ENCODE assay signal across 18 cellular contexts in genomic region chr18:48786621-48787522, GRCh38.
DNase-seq lines count a peak whose midpoint lies in the region; ATAC-seq, FAIRE-seq and TF ChIP-seq lines count a peak whose summit lies in the region.
"Had no signal": no experiment of that assay in that cellular context is flagged by ENCODE, and none has a peak within 500 bp of the region (broad histone marks: within the 10 kb centered on the region; RNA-seq: fewer than 3 reads in every experiment).

No MANE protein-coding gene starts in this region.

- no peak for FAIRE-seq in H1 (lab: Jason Lieb, UNC)
- FAIRE-seq: frontal cortex had no signal

- no peak overlapping the region for H3K18ac ChIP-seq in H1 (ENCODE audit: extremely low read depth, low read length)

- H3K4me3 Mint-ChIP-seq in GM23338: no peak overlapping the region
- H3K4me3 Mint-ChIP-seq: activated naive CD4-positive, alpha-beta T cell treated with anti-CD3 and anti-CD28 coated beads, Interleukin-2, amount 50 U/mL, for 24 hours had no signal

- H2BK120ac ChIP-seq in H1 (replicated peaks; ENCODE audit: low read depth, low read length): no peak overlapping the region

- CTCF ChIA-PET in H1 (lab: Charles Lee; ENCODE audit: partially characterized antibody): interaction anchor here (0.6 to 4.3 kb wide), 10 partner anchors 9 to 122 kb away, joined by 3 to 17 read pairs (median 4); no protein-coding TSS in a partner anchor

- H2BK20ac ChIP-seq in H1 (ENCODE audit: low read length): no peak overlapping the region

- H4K91ac ChIP-seq in H1 (replicated peaks; ENCODE audit: insufficient read length, low read length): no peak overlapping the region

- H3K27me3 ChIP-seq in heart right ventricle (no peaks in the 10 kb centered on the region), H1 (replicated peaks in 1 of 4; ENCODE audit: control insufficient read depth in 3 of 4, extremely low read depth in 1 of 4, insufficient read depth in 3 of 4, low read length in 3 of 4) (no peaks in the 10 kb centered on the region), suprapubic skin (no peaks in the 10 kb centered on the region), GM23338 (ENCODE audit: insufficient read depth) (no peaks in the 10 kb centered on the region)
- H3K27me3 ChIP-seq: transverse colon had no signal

- H2AFZ ChIP-seq in H1 (ENCODE audit: low read length) (no peak overlapping the region), GM23338 (no peak overlapping the region)

- H3F3A ChIP-seq in GM23338 (replicated peaks; ENCODE audit: low read depth): no peaks in the 10 kb centered on the region

- no peaks in the 10 kb centered on the region for H3K27me3 Mint-ChIP-seq in GM23338 (ENCODE audit: insufficient read depth, low read depth, poor library complexity)
- H3K27me3 Mint-ChIP-seq: activated naive CD4-positive, alpha-beta T cell treated with anti-CD3 and anti-CD28 coated beads, Interleukin-2, amount 50 U/mL, for 24 hours had no signal

- H3K9me3 ChIP-seq in heart right ventricle (no peaks in the 10 kb centered on the region), H1 (ENCODE audit: insufficient read depth in 2 of 2, low read depth in 1 of 2, low read length in 1 of 2) (no peaks in the 10 kb centered on the region), suprapubic skin (no peaks in the 10 kb centered on the region)
- H3K9me3 ChIP-seq: prostate gland, transverse colon had no signal

- 0 out of 2 replicates have a peak overlapping the region, but pooled peaks have one; percentile 9 for H4K8ac ChIP-seq in H1 (ENCODE audit: extremely low read depth, insufficient read depth, low read length)

- ATAC-seq in Right ventricle myocardium superior (ENCODE audit: poor library complexity) (no peak), heart right ventricle (no peak), GM23338 (no peak)

- peaks cover 3% of the 10 kb centered on the region; the same call in 1 of the 3 replicates for H3K36me3 Mint-ChIP-seq in GM23338 (ENCODE audit: low read depth)
- H3K36me3 Mint-ChIP-seq: activated naive CD4-positive, alpha-beta T cell treated with anti-CD3 and anti-CD28 coated beads, Interleukin-2, amount 50 U/mL, for 24 hours had no signal

- H2BK15ac ChIP-seq in H1 (ENCODE audit: low read length): no peak overlapping the region

- no peak overlapping the region for H3K56ac ChIP-seq in H1 (replicated peaks; ENCODE audit: insufficient read length, low read depth, low read length)

- H3K4me2 ChIP-seq in H1 (ENCODE audit: insufficient read depth in 1 of 2, low read depth in 2 of 2, low read length in 2 of 2): no peak overlapping the region
- H3K4me2 ChIP-seq in GM23338: no peak overlapping the region

- H3K14ac ChIP-seq in H1 (ENCODE audit: insufficient read length): no peak overlapping the region

- no peak overlapping the region for H2AK5ac ChIP-seq in H1 (ENCODE audit: low read depth, low read length)

- TF ChIP-seq EP300 in H1 (IDR thresholded peaks at IDR 0.05; ENCODE audit: borderline replicate concordance in 1 of 2, low read depth in 2 of 2, low read length in 2 of 2) (no peak), suprapubic skin (IDR thresholded peaks at IDR 0.05) (no peak)

- no peaks in the 10 kb centered on the region for H3K9me2 ChIP-seq in GM23338 (ENCODE audit: insufficient read depth)

- no peak for TF ChIP-seq RAD21 in H1 (IDR thresholded peaks at IDR 0.05 in 1 of 2, conservative IDR thresholded peaks at IDR 0.05 in 1 of 2; ENCODE audit: low read depth in 2 of 2, low read length in 2 of 2)

- no peaks in the 10 kb centered on the region for H3K9me3 Mint-ChIP-seq in GM23338
- H3K9me3 Mint-ChIP-seq: activated naive CD4-positive, alpha-beta T cell treated with anti-CD3 and anti-CD28 coated beads, Interleukin-2, amount 50 U/mL, for 24 hours had no signal

- H3K79me2 ChIP-seq in H1 (ENCODE audit: control insufficient read depth in 1 of 2, insufficient read depth in 2 of 2, low read length in 2 of 2): no peaks in the 10 kb centered on the region
- no peaks in the 10 kb centered on the region for H3K79me2 ChIP-seq in GM23338 (replicated peaks; ENCODE audit: insufficient read depth)

- H3K27ac Mint-ChIP-seq in GM23338: no peak overlapping the region
- H3K27ac Mint-ChIP-seq: activated naive CD4-positive, alpha-beta T cell treated with anti-CD3 and anti-CD28 coated beads, Interleukin-2, amount 50 U/mL, for 24 hours had no signal

- POLR2A ChIA-PET in H1 (lab: Charles Lee; ENCODE audit: partially characterized antibody): no interaction called here

- H3K4me1 Mint-ChIP-seq in GM23338: peaks cover 3% of the 10 kb centered on the region; the same call in 2 of the 3 replicates

- H3K36me3 ChIP-seq in heart right ventricle (peaks cover 0 to 16% (median 0%) of the 10 kb centered on the region in 9 donors), H1 (ENCODE audit: control insufficient read depth in 2 of 4, insufficient read depth in 4 of 4, low read length in 3 of 4) (no peaks in the 10 kb centered on the region; a peak in 1 of 8 replicates), suprapubic skin (no peaks in the 10 kb centered on the region), GM23338 (ENCODE audit: insufficient read depth) (no peaks in the 10 kb centered on the region)
- H3K36me3 ChIP-seq: prostate gland, transverse colon had no signal

- no peak overlapping the region for H3K4ac ChIP-seq in H1 (replicated peaks; ENCODE audit: insufficient read length, low read depth, low read length)

- no peak overlapping the region for H2BK12ac ChIP-seq in H1 (ENCODE audit: low read depth, low read length)

- TF ChIP-seq POLR2A in H1 (IDR thresholded peaks at IDR 0.05; ENCODE audit: control extremely low read depth in 1 of 2, low read depth in 2 of 2, low read length in 2 of 2): no peak
- no peak for TF ChIP-seq POLR2A in suprapubic skin (IDR thresholded peaks at IDR 0.05)

- no peaks in the 10 kb centered on the region for H3K23me2 ChIP-seq in H1 (ENCODE audit: low read depth, low read length)

- intact Hi-C loops in Right ventricle myocardium superior (cut with DNase I): loop anchor here (10.0 kb wide), 1 partner anchor 112 kb away; no protein-coding TSS in a partner anchor
- intact Hi-C loops in heart right ventricle (cut with DNase I): loop anchor here in 1 of 10 donors (5.0 to 10.0 kb wide), 2 partner anchors 65 to 258 kb away; no protein-coding TSS in a partner anchor

- H3K4me1 ChIP-seq in heart right ventricle (peaks cover 35 to 97% (median 75%) of the 10 kb centered on the region in 9 donors), H1 (replicated peaks in 1 of 4; ENCODE audit: control insufficient read depth in 3 of 4, insufficient read depth in 4 of 4, low read length in 3 of 4) (no peaks in the 10 kb centered on the region; a peak in 1 of 7 replicates), suprapubic skin (peaks cover 32% of the 10 kb centered on the region), GM23338 (ENCODE audit: insufficient read depth) (no peaks in the 10 kb centered on the region)

- no peak overlapping the region for H3K23ac ChIP-seq in H1 (ENCODE audit: insufficient read length)

- H3K9ac ChIP-seq in H1 (replicated peaks in 1 of 4; ENCODE audit: extremely low read depth in 1 of 4, low read depth in 3 of 4, low read length in 3 of 4): no peak overlapping the region

- DNase-seq in Right ventricle myocardium superior (peak; percentile 34), heart right ventricle (no peak), H1 (ENCODE audit: low read depth in 1 of 2, low spot score in 2 of 2) (no peak), myocyte (ENCODE audit: low read depth) (peak; percentile 74), suprapubic skin (ENCODE audit: low spot score in 2 of 2) (peak; percentile 52 to 72), kidney glomerular epithelial cell (lab: John Stamatoyannopoulos, UW) (no peak), pons (ENCODE audit: low spot score) (no peak), GM23338 (ENCODE audit: low spot score) (no peak)
- DNase-seq: ACHN; activated CD4-positive, alpha-beta T cell treated with anti-CD3 and anti-CD28 coated beads for 1 hour; activated CD8-positive, alpha-beta memory T cell treated with anti-CD3 and anti-CD28 coated beads, Interleukin-2, amount 50 U/mL, for 4 hours; COR-L47; NCI-H1930; NCI-H524 treated with DMSO at 0.1 percent for 48 hours; transverse colon had no signal

- no peaks in the 10 kb centered on the region for H3K79me1 ChIP-seq in H1 (ENCODE audit: low read depth, low read length)

- H2BK5ac ChIP-seq in H1 (ENCODE audit: low read depth, low read length): no peak overlapping the region

- TF ChIP-seq CTCF in heart right ventricle (IDR thresholded peaks at IDR 0.05) (no peak), H1 (IDR thresholded peaks at IDR 0.05; ENCODE audit: control extremely low read depth in 1 of 3, insufficient read depth in 1 of 3, low read depth in 1 of 3, low read length in 3 of 3) (no peak), suprapubic skin (IDR thresholded peaks at IDR 0.05) (no peak), GM23338 (conservative IDR thresholded peaks at IDR 0.05; ENCODE audit: low read depth in 2 of 2) (no peak)

- no peak overlapping the region for H3K4me3 ChIP-seq in heart right ventricle
- H3K4me3 ChIP-seq in H1 (ENCODE audit: extremely low read depth in 1 of 4, insufficient read depth in 2 of 4, low read depth in 3 of 4, low read length in 4 of 4): no peak overlapping the region
- no peak overlapping the region for H3K4me3 ChIP-seq in suprapubic skin
- no peak overlapping the region for H3K4me3 ChIP-seq in GM23338
- H3K4me3 ChIP-seq: prostate gland, transverse colon had no signal

- 81 to 89% methylated on average over 10 of the region's 10 CpGs for WGBS in heart right ventricle, 2 donors
- WGBS in H1 (ENCODE audit: extremely low coverage in 1 of 2, insufficient coverage in 1 of 2, insufficient read length in 1 of 2, insufficient replicate concordance in 2 of 2, low coverage in 1 of 2, low lambda C conversion rate in 2 of 2, missing lambda C conversion rate in 1 of 2), 2 experiments: 79% methylated on average over 10 of the region's 10 CpGs; no CpG with 5 or more reads in 1 of the 2 experiments
- 94% methylated on average over 9 of the region's 10 CpGs for WGBS in suprapubic skin

- H4K20me1 ChIP-seq in H1 (replicated peaks in 1 of 2; ENCODE audit: control insufficient read depth in 1 of 2, insufficient read depth in 2 of 2, low read length in 2 of 2): no peaks in the 10 kb centered on the region
- no peaks in the 10 kb centered on the region for H4K20me1 ChIP-seq in GM23338 (replicated peaks; ENCODE audit: insufficient read depth)

- no peak overlapping the region for H4K5ac ChIP-seq in H1 (ENCODE audit: insufficient read length, low read depth, low read length)

- H3K27ac ChIP-seq in heart right ventricle (peak overlapping the region in 3 of 10 donors; percentile 16 to 96 (median 94)), H1 (ENCODE audit: low read depth, low read length) (no peak overlapping the region), suprapubic skin (no peak overlapping the region), GM23338 (ENCODE audit: low read depth) (no peak overlapping the region)
- H3K27ac ChIP-seq: prostate gland, transverse colon had no signal

TF ChIP-seq in H1, 55 proteins besides CTCF, POLR2A, EP300 and RAD21 (continues in another document):
- TF ChIP-seq CBX8 (IDR thresholded peaks at IDR 0.05; ENCODE audit: borderline replicate concordance, low read depth, low read length) (no peak), HDAC6 (IDR thresholded peaks at IDR 0.05; ENCODE audit: low read depth, low read length) (no peak)

TF ChIP-seq in GM23338, 12 proteins besides CTCF, POLR2A, EP300 and RAD21 (continues in another document):
- TF ChIP-seq EZH2phosphoT487 (IDR thresholded peaks at IDR 0.05; ENCODE audit: unreplicated experiment): no peak

Comparison
In these comparisons a context has a peak if more than half of its experiments do, and no peak if none do; other contexts are left out.
1. DNase-seq: peak in Right ventricle myocardium superior (single experiment), myocyte (single experiment) and suprapubic skin (2 of 2); none in heart right ventricle (0 of 2), H1 (0 of 2), kidney glomerular epithelial cell (single experiment), pons (single experiment) and GM23338 (single experiment).